21 cellular contexts compared by ENCODE assay signal in the genomic region with DNA sequence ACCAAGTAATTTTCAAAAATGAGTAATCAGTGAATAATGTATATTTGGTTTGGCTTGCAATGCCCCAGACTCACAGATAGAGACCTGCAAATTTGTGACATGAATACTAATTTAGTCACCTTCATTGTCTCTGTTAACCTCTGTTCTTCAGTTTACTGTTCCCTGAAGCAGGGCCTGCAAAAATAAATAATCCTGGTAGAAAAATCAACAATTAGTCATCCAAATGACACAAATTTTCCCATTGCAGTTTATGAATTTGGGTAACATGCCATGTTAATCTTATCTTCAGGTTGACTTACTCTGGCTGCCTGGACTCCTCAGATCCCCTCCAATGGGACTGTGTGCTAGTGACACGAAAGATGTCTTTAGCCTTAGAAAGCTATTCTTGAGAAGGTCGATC.
"Had no signal": no experiment of that assay in that cellular context is flagged by ENCODE, and none has a peak within 500 bp of the region (broad histone marks: within the 10 kb centered on the region; RNA-seq: fewer than 3 reads in every experiment).

No MANE protein-coding gene starts in this region.

- H3K27ac Mint-ChIP-seq: activated CD8-positive, alpha-beta T cell treated with anti-CD3 and anti-CD28 coated beads for 36 hours; activated naive CD4-positive, alpha-beta T cell treated with anti-CD3 and anti-CD28 coated beads, Interleukin-2, amount 10 ng/mL, durations not matched to agents 7 days and 5 days; activated naive CD8-positive, alpha-beta T cell treated with anti-CD3 and anti-CD28 coated beads for 36 hours; activated T-cell treated with anti-CD3 and anti-CD28 coated beads, Interleukin-2, amount 50 U/mL, for 72 hours; activated T-helper 2 cell treated with anti-CD3 and anti-CD28 coated beads, Interferon-gamma antibody, Interleukin-2, Interleukin-4, amounts not matched to agents 10 μg/mL and 5 μg/mL and 100 μg/mL, durations not matched to agents 14 hours and 24 hours and 36 hours; T-helper 1 cell treated with Interleukin-12 subunit alpha and Interleukin-12 subunit beta and Interleukin-4 antibody, amounts not matched to agents 30 μg/mL and 1 μg/mL, for 36 hours had no signal

- H3K27me3 Mint-ChIP-seq: activated CD8-positive, alpha-beta T cell treated with anti-CD3 and anti-CD28 coated beads for 36 hours; activated naive CD4-positive, alpha-beta T cell treated with anti-CD3 and anti-CD28 coated beads, Interleukin-2, amount 10 ng/mL, durations not matched to agents 7 days and 5 days; activated naive CD8-positive, alpha-beta T cell treated with anti-CD3 and anti-CD28 coated beads for 36 hours had no signal

- DNase-seq: activated CD4-positive, alpha-beta T cell treated with anti-CD3 and anti-CD28 coated beads for 4 hours; activated CD8-positive, alpha-beta memory T cell treated with anti-CD3 and anti-CD28 coated beads, Interleukin-2, amount 50 U/mL, for 4 hours; activated CD8-positive, alpha-beta T cell treated with anti-CD3 and anti-CD28 coated beads for 36 hours; activated gamma-delta T cell treated with Interleukin-2 at 50 U/mL for 16 hours; activated naive CD4-positive, alpha-beta T cell treated with anti-CD3 and anti-CD28 coated beads, Interleukin-2, amount 10 ng/mL, durations not matched to agents 7 days and 5 days; activated naive CD8-positive, alpha-beta T cell treated with anti-CD3 and anti-CD28 coated beads for 36 hours; activated T-cell treated with anti-CD3 and anti-CD28 coated beads, Interleukin-2, amount 50 U/mL, for 72 hours; cerebellar nuclear complex; Karpas-422; NCI-H1105 treated with DMSO at 0.1 percent for 48 hours; NCI-H1436 treated with DMSO at 0.1 percent for 48 hours; NCI-H187; NCI-H2081 treated with DMSO at 0.1 percent for 48 hours; NCI-H446; NCI-H524; NCI-H82; OCI-M1; SHP77 treated with DMSO at 0.1 percent for 48 hours had no signal

- ATAC-seq: activated CD4-positive, CD25-positive, alpha-beta regulatory T cell treated with anti-CD3 and anti-CD28 coated beads, Interleukin-2, amount 50 U/mL, for 24 hours; activated CD8-positive, alpha-beta T cell treated with anti-CD3 and anti-CD28 coated beads for 36 hours; activated T-cell treated with anti-CD3 and anti-CD28 coated beads, Interleukin-2, amount 50 U/mL, for 72 hours had no signal

- H3K36me3 Mint-ChIP-seq: activated naive CD4-positive, alpha-beta T cell treated with anti-CD3 and anti-CD28 coated beads, Interleukin-2, amount 10 ng/mL, durations not matched to agents 7 days and 5 days; activated naive CD8-positive, alpha-beta T cell treated with anti-CD3 and anti-CD28 coated beads for 36 hours had no signal

- H3K4me3 Mint-ChIP-seq: activated CD8-positive, alpha-beta T cell treated with anti-CD3 and anti-CD28 coated beads for 36 hours; activated naive CD4-positive, alpha-beta T cell treated with anti-CD3 and anti-CD28 coated beads, Interleukin-2, amount 10 ng/mL, durations not matched to agents 7 days and 5 days; activated naive CD8-positive, alpha-beta T cell treated with anti-CD3 and anti-CD28 coated beads for 36 hours; activated T-cell treated with anti-CD3 and anti-CD28 coated beads, Interleukin-2, amount 50 U/mL, for 72 hours; T-helper 1 cell treated with Interleukin-12 subunit alpha and Interleukin-12 subunit beta and Interleukin-4 antibody, amounts not matched to agents 30 μg/mL and 1 μg/mL, for 36 hours had no signal

- H3K9me3 Mint-ChIP-seq: activated naive CD4-positive, alpha-beta T cell treated with anti-CD3 and anti-CD28 coated beads, Interleukin-2, amount 10 ng/mL, durations not matched to agents 7 days and 5 days; activated naive CD8-positive, alpha-beta T cell treated with anti-CD3 and anti-CD28 coated beads for 36 hours; activated T-helper 2 cell treated with anti-CD3 and anti-CD28 coated beads, Interferon-gamma antibody, Interleukin-2, Interleukin-4, amounts not matched to agents 10 μg/mL and 5 μg/mL and 100 μg/mL, durations not matched to agents 14 hours and 24 hours and 36 hours; T-helper 1 cell treated with Interleukin-12 subunit alpha and Interleukin-12 subunit beta and Interleukin-4 antibody, amounts not matched to agents 30 μg/mL and 1 μg/mL, for 36 hours had no signal

- H3K4me1 Mint-ChIP-seq: activated naive CD4-positive, alpha-beta T cell treated with anti-CD3 and anti-CD28 coated beads, Interleukin-2, amount 10 ng/mL, durations not matched to agents 7 days and 5 days; activated naive CD8-positive, alpha-beta T cell treated with anti-CD3 and anti-CD28 coated beads for 36 hours had no signal
